In the genomic region with DNA sequence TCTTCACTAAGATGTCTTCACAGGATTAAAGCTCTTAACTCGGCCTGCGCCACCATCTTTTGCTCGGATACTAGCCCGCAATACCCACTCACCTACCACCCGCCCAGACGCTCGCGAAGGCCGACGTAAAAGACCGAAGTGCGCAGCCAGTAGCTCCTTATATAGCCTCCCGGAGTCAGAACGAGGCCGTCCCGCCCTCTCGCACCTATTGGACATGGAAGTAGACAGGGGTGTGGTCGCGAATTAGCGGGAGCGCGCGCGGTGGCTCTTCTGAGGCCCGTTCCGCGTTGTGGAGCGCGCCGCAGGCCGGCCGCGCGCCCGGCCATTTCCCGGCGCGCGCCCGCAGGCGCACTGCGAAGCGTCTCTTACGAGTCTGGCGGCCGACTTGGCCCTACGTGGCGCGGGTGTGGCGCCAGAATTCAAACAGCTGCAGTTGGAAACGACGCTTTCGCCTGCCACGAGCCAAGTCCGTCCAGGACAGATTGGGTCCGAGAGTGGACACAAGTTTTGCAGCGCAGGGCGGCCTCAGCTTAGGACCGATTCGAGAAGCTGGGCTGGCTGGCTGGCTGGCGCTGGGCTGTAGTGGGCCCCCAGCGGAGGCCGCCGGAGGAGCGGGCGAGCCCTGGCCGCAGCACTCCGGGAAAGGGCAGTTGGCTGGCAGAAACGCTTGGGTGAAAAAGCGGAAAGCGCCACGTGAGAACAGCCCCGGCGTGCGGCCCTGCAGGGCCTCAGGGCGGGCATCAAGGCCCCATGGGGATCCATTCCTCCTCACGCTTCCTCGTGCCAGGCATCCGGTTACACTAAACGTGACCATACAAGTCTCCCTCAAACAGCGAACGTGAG, we compare ENCODE assay signal across 1 cellular context.
TF ChIP-seq lines count a peak whose summit lies in the region.

No MANE protein-coding gene starts in this region.

TF ChIP-seq in HepG2, 621 proteins besides CTCF, POLR2A, EP300 and RAD21 (continued from another document and continues in another):
- TF ChIP-seq BRF2 (CRISPR knock-in tag; IDR thresholded peaks at IDR 0.05) (peak; percentile 95), MTA1 (CRISPR knock-in tag; IDR thresholded peaks at IDR 0.05; ENCODE audit: borderline replicate concordance) (peak; percentile 79; the same call in 1 of the 2 replicates), ZNF510 (CRISPR knock-in tag; IDR thresholded peaks at IDR 0.05; ENCODE audit: low read depth) (peak; percentile 88), SAFB2 (CRISPR knock-in tag; IDR thresholded peaks at IDR 0.05; ENCODE audit: borderline replicate concordance, low read depth) (peak; percentile 76; the same call in 1 of the 2 replicates), ZNF101 (CRISPR knock-in tag; IDR thresholded peaks at IDR 0.05; ENCODE audit: borderline replicate concordance, low read depth) (0 out of 2 replicates have a peak, but pooled peaks have one; percentile 79), HOXA5 (CRISPR knock-in tag; IDR thresholded peaks at IDR 0.05) (peak; percentile 73; the same call in 1 of the 2 replicates), PPARG (CRISPR knock-in tag; conservative IDR thresholded peaks at IDR 0.05) (peak; percentile 57; the same call in 1 of the 2 replicates), ARNTL (CRISPR knock-in tag; IDR thresholded peaks at IDR 0.05) (peak; percentile 93), HMGA1 (CRISPR knock-in tag; conservative IDR thresholded peaks at IDR 0.05) (no peak), HNRNPH1 (optimal IDR thresholded peaks at IDR 0.05; ENCODE audit: low read depth, low read length) (peak; percentile 93), ZC3H4 (CRISPR knock-in tag; IDR thresholded peaks at IDR 0.05; ENCODE audit: borderline replicate concordance) (no peak), NPAS2 (CRISPR knock-in tag; IDR thresholded peaks at IDR 0.05; ENCODE audit: borderline replicate concordance) (no peak), ELK4 (CRISPR knock-in tag; IDR thresholded peaks at IDR 0.05; ENCODE audit: borderline replicate concordance) (no peak), ZNF354B (CRISPR knock-in tag; IDR thresholded peaks at IDR 0.05) (0 out of 2 replicates have a peak, but pooled peaks have one; percentile 61), HNF1A (IDR thresholded peaks at IDR 0.05; ENCODE audit: low read depth) (no peak), HNF1A (CRISPR knock-in tag; IDR thresholded peaks at IDR 0.05; ENCODE audit: borderline replicate concordance) (peak; percentile 78), HNRNPL (IDR thresholded peaks at IDR 0.05; ENCODE audit: low read depth, low read length) (peak; percentile 61), GPBP1L1 (CRISPR knock-in tag; IDR thresholded peaks at IDR 0.05) (no peak), HNF4G (IDR thresholded peaks at IDR 0.05; ENCODE audit: borderline replicate concordance, low read depth, low read length) (peak; percentile 52), HNF4G (CRISPR knock-in tag; IDR thresholded peaks at IDR 0.05; ENCODE audit: borderline replicate concordance, low read depth) (peak; percentile 40; the same call in 1 of the 2 replicates), ZNF530 (CRISPR knock-in tag; IDR thresholded peaks at IDR 0.05; ENCODE audit: low read depth) (no peak), SMARCE1 (IDR thresholded peaks at IDR 0.05; ENCODE audit: borderline replicate concordance) (no peak), KDM3A (CRISPR knock-in tag; IDR thresholded peaks at IDR 0.05; ENCODE audit: low read depth) (peak; percentile 78; the same call in 1 of the 2 replicates), ZNF775 (CRISPR knock-in tag; IDR thresholded peaks at IDR 0.05; ENCODE audit: borderline replicate concordance) (peak; percentile 85; the same call in 1 of the 2 replicates), ZNF460 (CRISPR knock-in tag; IDR thresholded peaks at IDR 0.05; ENCODE audit: borderline replicate concordance) (no peak; the same call in 1 of the 2 replicates), ZNF569 (CRISPR knock-in tag; IDR thresholded peaks at IDR 0.05; ENCODE audit: borderline replicate concordance) (peak; percentile 99), ZNF230 (CRISPR knock-in tag; IDR thresholded peaks at IDR 0.05) (peak; percentile 98), CENPBD1 (CRISPR knock-in tag; IDR thresholded peaks at IDR 0.05; ENCODE audit: borderline replicate concordance, low read depth) (no peak), MLXIP (CRISPR knock-in tag; IDR thresholded peaks at IDR 0.05; ENCODE audit: borderline replicate concordance) (peak; percentile 17; the same call in 1 of the 2 replicates), NR1H2 (CRISPR knock-in tag; IDR thresholded peaks at IDR 0.05; ENCODE audit: borderline replicate concordance, low read depth) (no peak), ZNF329 (CRISPR knock-in tag; IDR thresholded peaks at IDR 0.05; ENCODE audit: low read depth) (peak; percentile 72; the same call in 1 of the 2 replicates), ZNF343 (CRISPR knock-in tag; IDR thresholded peaks at IDR 0.05) (peak; percentile 96), SRSF4 (IDR thresholded peaks at IDR 0.05; ENCODE audit: low read depth, low read length, poor library complexity, severe bottlenecking) (no peak), ZNF75D (CRISPR knock-in tag; IDR thresholded peaks at IDR 0.05; ENCODE audit: borderline replicate concordance) (0 out of 2 replicates have a peak, but pooled peaks have one; percentile 71), MAF1 (CRISPR knock-in tag; IDR thresholded peaks at IDR 0.05; ENCODE audit: borderline replicate concordance) (peak; percentile 66; the same call in 1 of the 2 replicates), ONECUT2 (CRISPR knock-in tag; IDR thresholded peaks at IDR 0.05) (no peak; the same call in 1 of the 2 replicates)
- TF ChIP-seq, protein P1, sequence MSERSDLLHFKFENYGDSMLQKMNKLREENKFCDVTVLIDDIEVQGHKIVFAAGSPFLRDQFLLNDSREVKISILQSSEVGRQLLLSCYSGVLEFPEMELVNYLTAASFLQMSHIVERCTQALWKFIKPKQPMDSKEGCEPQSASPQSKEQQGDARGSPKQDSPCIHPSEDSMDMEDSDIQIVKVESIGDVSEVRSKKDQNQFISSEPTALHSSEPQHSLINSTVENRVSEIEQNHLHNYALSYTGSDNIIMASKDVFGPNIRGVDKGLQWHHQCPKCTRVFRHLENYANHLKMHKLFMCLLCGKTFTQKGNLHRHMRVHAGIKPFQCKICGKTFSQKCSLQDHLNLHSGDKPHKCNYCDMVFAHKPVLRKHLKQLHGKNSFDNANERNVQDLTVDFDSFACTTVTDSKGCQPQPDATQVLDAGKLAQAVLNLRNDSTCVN (CRISPR knock-in tag; IDR thresholded peaks at IDR 0.05; ENCODE audit: borderline replicate concordance), result peak; percentile 65; the same call in 1 of the 2 replicates
- TF ChIP-seq, protein P2, sequence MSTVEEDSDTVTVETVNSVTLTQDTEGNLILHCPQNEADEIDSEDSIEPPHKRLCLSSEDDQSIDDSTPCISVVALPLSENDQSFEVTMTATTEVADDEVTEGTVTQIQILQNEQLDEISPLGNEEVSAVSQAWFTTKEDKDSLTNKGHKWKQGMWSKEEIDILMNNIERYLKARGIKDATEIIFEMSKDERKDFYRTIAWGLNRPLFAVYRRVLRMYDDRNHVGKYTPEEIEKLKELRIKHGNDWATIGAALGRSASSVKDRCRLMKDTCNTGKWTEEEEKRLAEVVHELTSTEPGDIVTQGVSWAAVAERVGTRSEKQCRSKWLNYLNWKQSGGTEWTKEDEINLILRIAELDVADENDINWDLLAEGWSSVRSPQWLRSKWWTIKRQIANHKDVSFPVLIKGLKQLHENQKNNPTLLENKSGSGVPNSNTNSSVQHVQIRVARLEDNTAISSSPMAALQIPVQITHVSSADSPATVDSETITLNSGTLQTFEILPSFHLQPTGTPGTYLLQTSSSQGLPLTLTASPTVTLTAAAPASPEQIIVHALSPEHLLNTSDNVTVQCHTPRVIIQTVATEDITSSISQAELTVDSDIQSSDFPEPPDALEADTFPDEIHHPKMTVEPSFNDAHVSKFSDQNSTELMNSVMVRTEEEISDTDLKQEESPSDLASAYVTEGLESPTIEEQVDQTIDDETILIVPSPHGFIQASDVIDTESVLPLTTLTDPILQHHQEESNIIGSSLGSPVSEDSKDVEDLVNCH (CRISPR knock-in tag; IDR thresholded peaks at IDR 0.05), result peak; percentile 89; the same call in 1 of the 2 replicates
